8 cellular contexts compared by ENCODE assay signal in genomic region chr2:230924470-230925341, GRCh38. TPM values are rescaled to one million over a fixed set of nuclear protein-coding genes. Genes with fewer than 3 reads are reported as not detected.
DNase-seq lines count a peak whose midpoint lies in the region; ATAC-seq, FAIRE-seq and TF ChIP-seq lines count a peak whose summit lies in the region.

Gene GPR55, minus strand, starts transcription at chr2:230925242. Its CDS starts 14,280 bp downstream, at chr2:230910962.

- POLR2A ChIA-PET in AG04450 (lab: Yijun Ruan, JAX), result no interaction called here

- no peak within 1 kb of the TSS for H3K4me3 ChIP-seq in AG04450 (ENCODE audit: low read depth, low read length)
- H3K4me3 ChIP-seq in skin epidermis, result peak within 1 kb of the TSS in 5 of 7 experiments; percentile 15 to 28 (median 16)

- peaks cover 5% of the 10 kb centered on the region for H3K36me3 Mint-ChIP-seq in central memory CD8-positive, alpha-beta T cell (ENCODE audit: insufficient read depth)

- H3K4me1 Mint-ChIP-seq in central memory CD8-positive, alpha-beta T cell, result peaks cover 37% of the 10 kb centered on the region

- H3K27me3 Mint-ChIP-seq in central memory CD8-positive, alpha-beta T cell, result peaks cover 36% of the 10 kb centered on the region

- peak; percentile 7; the same call in 1 of the 2 replicates for TF ChIP-seq CTCF in AG04450 (IDR thresholded peaks at IDR 0.05; ENCODE audit: low read depth, low read length)

- ATAC-seq in GM18909 (IDR thresholded peaks at IDR 0.05; ENCODE audit: poor library complexity, unreplicated experiment) (peak; percentile 51), HG03095 (IDR thresholded peaks at IDR 0.05; ENCODE audit: unreplicated experiment) (peak; percentile 32), HG03469 (IDR thresholded peaks at IDR 0.05; ENCODE audit: unreplicated experiment) (no peak)
- ATAC-seq in central memory CD8-positive, alpha-beta T cell (replicated peaks; ENCODE audit: extremely low read depth, poor library complexity, severe bottlenecking), result peak; percentile 58

- H3K4me3 Mint-ChIP-seq in central memory CD8-positive, alpha-beta T cell, result peak within 1 kb of the TSS; percentile 87

- H3K27ac ChIP-seq in AG04450 (ENCODE audit: low read depth, low read length), result no peak within 1 kb of the TSS
- peak within 1 kb of the TSS in 12 of 21 experiments; percentile 13 to 79 (median 47) for H3K27ac ChIP-seq in skin epidermis

- no peak for FAIRE-seq in RCC 7860 (lab: Jason Lieb, UNC)

- H3K9me3 Mint-ChIP-seq in central memory CD8-positive, alpha-beta T cell, result no peaks in the 10 kb centered on the region

- CTCF ChIA-PET in AG04450 (lab: Charles Lee), result interaction anchor here (1.1 kb wide), 1 partner anchor 22 kb away, joined by 3 read pairs; no protein-coding TSS in a partner anchor

- H3K27me3 ChIP-seq in AG04450 (ENCODE audit: control insufficient read depth, insufficient read depth, low read length), result peaks cover 29% of the 10 kb centered on the region

- DNase-seq in AG04450 (ENCODE audit: low read depth, low spot score) (no peak), T-helper 2 cell (peak in 4 of 5 experiments; percentile 12 to 87 (median 52)), RCC 7860 (ENCODE audit: low spot score) (no peak)
- DNase-seq in central memory CD8-positive, alpha-beta T cell (ENCODE audit: low spot score in 2 of 2), result no peak

- no peaks in the 10 kb centered on the region for H3K9me3 ChIP-seq in AG04450 (ENCODE audit: control insufficient read depth, insufficient read depth, low read length)

- peak within 1 kb of the TSS; percentile 86 for H3K27ac Mint-ChIP-seq in central memory CD8-positive, alpha-beta T cell (ENCODE audit: low read depth)

RNA-seq across cellular contexts. Expression of gene GPR55, which starts in this region (rescaled TPM):
- polyA plus RNA-seq in AG04450 (2011; rRNA removed), result not detected in 2 replicates
- polyA minus RNA-seq in AG04450 (2011; rRNA and poly(A)+ RNA removed), result not detected in 2 replicates

Comparison
In these comparisons a context has a peak if more than half of its experiments do, and no peak if none do; other contexts are left out.
1. DNase-seq: peak in T-helper 2 cell (4 of 5); none in AG04450 (single experiment), central memory CD8-positive, alpha-beta T cell (0 of 2) and RCC 7860 (single experiment).